ENCODE assay signal across 1 cellular context in the genomic region with DNA sequence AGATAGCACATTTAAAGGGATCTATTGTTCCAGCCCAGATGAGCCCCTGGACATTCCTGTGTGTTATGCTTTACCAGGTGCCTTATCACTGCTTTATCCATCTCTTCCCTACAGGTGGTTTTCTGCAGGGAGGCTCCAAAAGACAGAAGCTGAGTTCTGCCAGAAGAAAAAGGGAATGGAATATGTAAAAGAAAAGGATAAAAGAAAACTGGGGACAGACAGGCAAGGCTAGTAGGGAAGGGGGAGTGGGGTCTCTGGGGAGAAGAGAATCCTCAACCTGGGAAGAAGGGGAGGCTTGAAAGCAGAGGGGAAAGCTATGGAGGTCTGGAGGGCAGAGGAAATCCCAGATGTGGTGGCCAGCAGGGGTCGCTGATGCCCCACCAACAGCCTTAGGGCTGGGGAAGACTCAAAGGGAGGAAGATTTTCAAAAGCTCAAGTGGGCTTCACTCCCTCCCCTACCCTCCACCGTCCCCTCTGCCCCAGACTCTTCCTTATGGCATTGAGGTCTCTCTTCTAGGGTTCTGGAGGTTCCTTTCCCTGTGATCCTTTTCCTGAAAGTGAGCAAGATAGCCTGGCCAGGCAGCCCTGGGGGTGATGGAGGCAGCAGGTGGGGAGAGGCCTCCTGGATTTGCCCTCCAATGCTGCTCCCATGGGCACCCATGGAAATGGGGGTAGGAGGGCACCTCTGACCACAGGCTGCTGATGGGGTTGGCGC.
TF ChIP-seq lines count a peak whose summit lies in the region.

No MANE protein-coding gene starts in this region.

TF ChIP-seq in HCT116, 20 proteins besides CTCF, POLR2A, EP300 and RAD21 (continued from another document):
- TF ChIP-seq YY1 (IDR thresholded peaks at IDR 0.05; ENCODE audit: extremely low read depth, insufficient replicate concordance, low read depth, low read length), result no peak
- TF ChIP-seq SP1 (IDR thresholded peaks at IDR 0.05; ENCODE audit: low read depth), result no peak
- TF ChIP-seq EZH2 (IDR thresholded peaks at IDR 0.05), result no peak
